In genomic region chr13:24194447-24194846, GRCh38 we compare ENCODE assay signal across 22 cellular contexts. TPM values are rescaled to one million over a fixed set of nuclear protein-coding genes. Genes with fewer than 3 reads are reported as not detected.
DNase-seq lines count a peak whose midpoint lies in the region; TF ChIP-seq lines count a peak whose summit lies in the region.
"Had no signal": no experiment of that assay in that cellular context is flagged by ENCODE, and none has a peak within 500 bp of the region (broad histone marks: within the 10 kb centered on the region; RNA-seq: fewer than 3 reads in every experiment).

No MANE protein-coding gene starts in this region.

- WGBS in endodermal cell (ENCODE audit: insufficient coverage in 1 of 2, insufficient read length in 1 of 2), 2 experiments = 91 to 92% methylated on average over 7 to 8 of the region's 8 CpGs

- H3K36me3 ChIP-seq in endodermal cell (ENCODE audit: control insufficient read depth, insufficient read depth, low read length) = no peaks in the 10 kb centered on the region

- H3K4me3 Mint-ChIP-seq in progenitor cell of endocrine pancreas (ENCODE audit: low read depth) (no peak overlapping the region), endodermal cell (no peak overlapping the region)
- H3K4me3 Mint-ChIP-seq in activated T-helper 1 cell treated with anti-CD3 and anti-CD28 coated beads, Interleukin-12 subunit alpha, Interleukin-12 subunit beta, Interleukin-2, Interleukin-4 antibody, amounts not matched to agents 30 ng/mL and 10 ng/mL and 1 ng/mL, durations not matched to agents 14 hours and 24 hours and 36 hours = no peak overlapping the region
- H3K4me3 Mint-ChIP-seq: CD4-positive, alpha-beta memory T cell had no signal

- H3K9ac ChIP-seq in endodermal cell (ENCODE audit: extremely low read depth, low read length, poor library complexity, severe bottlenecking) = no peak overlapping the region
- H3K9ac ChIP-seq: BLaER1 treated with 17β-estradiol and CSF1 and Interleukin-3, amounts not matched to agents 10 nM and 100 nM; KMS-11 had no signal

- no peaks in the 10 kb centered on the region for H3K27me3 ChIP-seq in endodermal cell (ENCODE audit: control insufficient read depth, insufficient read depth, low read length, poor library complexity, severe bottlenecking)
- H3K27me3 ChIP-seq: BLaER1 treated with 17β-estradiol and CSF1 and Interleukin-3, amounts not matched to agents 10 nM and 100 nM had no signal

- peak overlapping the region; percentile 57; the same call in 1 of the 2 replicates for H3K27ac ChIP-seq in C4-2B
- H3K27ac ChIP-seq in endodermal cell (ENCODE audit: low read depth, low read length) = no peak overlapping the region
- H3K27ac ChIP-seq: BLaER1 treated with 17β-estradiol and CSF1 and Interleukin-3, amounts not matched to agents 10 nM and 100 nM; KMS-11; RWPE1 had no signal

- intact Hi-C loops in activated T-helper 1 cell treated with anti-CD3 and anti-CD28 coated beads, Interleukin-12 subunit alpha, Interleukin-12 subunit beta, Interleukin-2, Interleukin-4 antibody, amounts not matched to agents 30 ng/mL and 10 ng/mL and 1 ng/mL, durations not matched to agents 14 hours and 24 hours and 36 hours (cut with micrococcal nuclease) = no loop called here

- H3K27ac Mint-ChIP-seq in progenitor cell of endocrine pancreas (peak overlapping the region; percentile 21), endodermal cell (no peak overlapping the region)
- H3K27ac Mint-ChIP-seq in activated T-helper 1 cell treated with anti-CD3 and anti-CD28 coated beads, Interleukin-12 subunit alpha, Interleukin-12 subunit beta, Interleukin-2, Interleukin-4 antibody, amounts not matched to agents 30 ng/mL and 10 ng/mL and 1 ng/mL, durations not matched to agents 14 hours and 24 hours and 36 hours = no peak overlapping the region
- H3K27ac Mint-ChIP-seq: CD4-positive, alpha-beta memory T cell had no signal

- no peaks in the 10 kb centered on the region for H3K9me3 ChIP-seq in endodermal cell (ENCODE audit: control insufficient read depth, low read length)

- peaks cover 48% of the 10 kb centered on the region for H3K4me1 Mint-ChIP-seq in progenitor cell of endocrine pancreas (ENCODE audit: low read depth)
- peaks cover 64% of the 10 kb centered on the region for H3K4me1 Mint-ChIP-seq in endodermal cell
- peaks cover 12% of the 10 kb centered on the region for H3K4me1 Mint-ChIP-seq in activated T-helper 1 cell treated with anti-CD3 and anti-CD28 coated beads, Interleukin-12 subunit alpha, Interleukin-12 subunit beta, Interleukin-2, Interleukin-4 antibody, amounts not matched to agents 30 ng/mL and 10 ng/mL and 1 ng/mL, durations not matched to agents 14 hours and 24 hours and 36 hours (ENCODE audit: low read depth)
- H3K4me1 Mint-ChIP-seq: CD4-positive, alpha-beta memory T cell had no signal

- H3K36me3 Mint-ChIP-seq in progenitor cell of endocrine pancreas (ENCODE audit: insufficient read depth) = peaks cover 4% of the 10 kb centered on the region
- H3K36me3 Mint-ChIP-seq in endodermal cell (ENCODE audit: low read depth) = peaks cover 4% of the 10 kb centered on the region
- peaks cover 1% of the 10 kb centered on the region for H3K36me3 Mint-ChIP-seq in activated T-helper 1 cell treated with anti-CD3 and anti-CD28 coated beads, Interleukin-12 subunit alpha, Interleukin-12 subunit beta, Interleukin-2, Interleukin-4 antibody, amounts not matched to agents 30 ng/mL and 10 ng/mL and 1 ng/mL, durations not matched to agents 14 hours and 24 hours and 36 hours (ENCODE audit: low read depth)
- H3K36me3 Mint-ChIP-seq: CD4-positive, alpha-beta memory T cell; IgD-negative memory B cell had no signal

- H3K4me1 ChIP-seq in endodermal cell (ENCODE audit: control insufficient read depth, insufficient read depth, low read length) = peaks cover 3% of the 10 kb centered on the region

- DNase-seq in LNCaP clone FGC (ENCODE audit: low read depth) (peak; percentile 40), left kidney (ENCODE audit: low read depth, low spot score) (peak; percentile 15), progenitor cell of endocrine pancreas (ENCODE audit: low spot score, unreplicated experiment) (no peak), endodermal cell (no peak), T1000 (lab: John Stamatoyannopoulos, UW) (no peak)
- DNase-seq in stimulated activated CD4-positive, alpha-beta T cell treated with anti-CD3 and anti-CD28 coated beads, Interleukin-4, amount 100 ng/mL, for 24 hours = no peak
- no peak for DNase-seq in activated T-helper 1 cell treated with anti-CD3 and anti-CD28 coated beads, Interleukin-12 subunit alpha, Interleukin-12 subunit beta, Interleukin-2, Interleukin-4 antibody, amounts not matched to agents 30 ng/mL and 10 ng/mL and 1 ng/mL, durations not matched to agents 14 hours and 24 hours and 36 hours (ENCODE audit: low spot score)
- DNase-seq: CD4-positive, alpha-beta memory T cell; COR-L47; NCI-H1048; NCI-H1417; NCI-H1694; NCI-H2081; NCI-H2227 treated with DMSO at 0.1 percent for 48 hours; NCI-H510A; NCI-H69; SHP77 had no signal

- no peak overlapping the region for H3K4me3 ChIP-seq in LNCaP clone FGC (ENCODE audit: low read depth, low read length)
- no peak overlapping the region for H3K4me3 ChIP-seq in endodermal cell (ENCODE audit: low read length)
- H3K4me3 ChIP-seq: BLaER1 treated with 17β-estradiol and CSF1 and Interleukin-3, amounts not matched to agents 10 nM and 100 nM had no signal

- TF ChIP-seq CTCF in C4-2B (conservative IDR thresholded peaks at IDR 0.05) = no peak
- no peak for TF ChIP-seq CTCF in LNCaP clone FGC (IDR thresholded peaks at IDR 0.05; ENCODE audit: control insufficient read depth, extremely low read depth, insufficient read depth)
- TF ChIP-seq CTCF in progenitor cell of endocrine pancreas (IDR thresholded peaks at IDR 0.05; ENCODE audit: unreplicated experiment) = no peak
- no peak for TF ChIP-seq CTCF in endodermal cell (conservative IDR thresholded peaks at IDR 0.05)

- no peaks in the 10 kb centered on the region for H3K9me3 Mint-ChIP-seq in progenitor cell of endocrine pancreas (ENCODE audit: low read depth)
- H3K9me3 Mint-ChIP-seq in endodermal cell = no peaks in the 10 kb centered on the region
- no peaks in the 10 kb centered on the region for H3K9me3 Mint-ChIP-seq in activated T-helper 1 cell treated with anti-CD3 and anti-CD28 coated beads, Interleukin-12 subunit alpha, Interleukin-12 subunit beta, Interleukin-2, Interleukin-4 antibody, amounts not matched to agents 30 ng/mL and 10 ng/mL and 1 ng/mL, durations not matched to agents 14 hours and 24 hours and 36 hours
- H3K9me3 Mint-ChIP-seq: CD4-positive, alpha-beta memory T cell; IgD-negative memory B cell had no signal

- H3K27me3 Mint-ChIP-seq in progenitor cell of endocrine pancreas = no peaks in the 10 kb centered on the region
- H3K27me3 Mint-ChIP-seq in endodermal cell (ENCODE audit: insufficient read depth) = no peaks in the 10 kb centered on the region
- peaks cover 2% of the 10 kb centered on the region for H3K27me3 Mint-ChIP-seq in activated T-helper 1 cell treated with anti-CD3 and anti-CD28 coated beads, Interleukin-12 subunit alpha, Interleukin-12 subunit beta, Interleukin-2, Interleukin-4 antibody, amounts not matched to agents 30 ng/mL and 10 ng/mL and 1 ng/mL, durations not matched to agents 14 hours and 24 hours and 36 hours (ENCODE audit: insufficient read depth)
- H3K27me3 Mint-ChIP-seq: IgD-negative memory B cell had no signal

RNA-seq across cellular contexts. Expression of gene SPATA13, which starts 33.9 kb away (rescaled TPM):
- total RNA-seq in progenitor cell of endocrine pancreas = 32.5 and 35.8 TPM in 2 replicates
- 10 to 100 TPM; 19.4 to 24.8 TPM for total RNA-seq in endodermal cell
- polyA plus RNA-seq in endodermal cell (2013, experiment 1 of 2) = 21.3 TPM
- polyA plus RNA-seq in endodermal cell (2013, experiment 2 of 2) = 20.5 TPM
- total RNA-seq in activated T-helper 1 cell treated with anti-CD3 and anti-CD28 coated beads, Interleukin-12 subunit alpha, Interleukin-12 subunit beta, Interleukin-2, Interleukin-4 antibody, amounts not matched to agents 30 ng/mL and 10 ng/mL and 1 ng/mL, durations not matched to agents 14 hours and 24 hours and 36 hours = 56.2 and 56.3 TPM in 2 replicates

Comparison
In these comparisons a context has a peak if more than half of its experiments do, and no peak if none do; other contexts are left out.
1. DNase-seq: peak in LNCaP clone FGC (single experiment) and left kidney (single experiment); none in progenitor cell of endocrine pancreas (single experiment), stimulated activated CD4-positive, alpha-beta T cell treated with anti-CD3 and anti-CD28 coated beads, Interleukin-4, amount 100 ng/mL, for 24 hours (single experiment), endodermal cell (single experiment), activated T-helper 1 cell treated with anti-CD3 and anti-CD28 coated beads, Interleukin-12 subunit alpha, Interleukin-12 subunit beta, Interleukin-2, Interleukin-4 antibody, amounts not matched to agents 30 ng/mL and 10 ng/mL and 1 ng/mL, durations not matched to agents 14 hours and 24 hours and 36 hours (single experiment) and T1000 (single experiment).